Comparison of ENCODE assay signal across 16 cellular contexts in genomic region chr4:110636231-110636676, GRCh38. TPM values are rescaled to one million over a fixed set of nuclear protein-coding genes. Genes with fewer than 3 reads are reported as not detected.
A peak's percentile ranks its signal among the peaks of the same experiment; 100 is the strongest.
DNase-seq lines count a peak whose midpoint lies in the region; ATAC-seq and TF ChIP-seq lines count a peak whose summit lies in the region.
"Had no signal": no experiment of that assay in that cellular context is flagged by ENCODE, and none has a peak within 500 bp of the region (broad histone marks: within the 10 kb centered on the region; RNA-seq: fewer than 3 reads in every experiment).

No MANE protein-coding gene starts in this region.

- ATAC-seq in foreskin keratinocyte = peak; percentile 8
- peak in 3 of 4 donors; percentile 3 to 17 (median 4) for ATAC-seq in psoas muscle
- ATAC-seq in GM19324 (IDR thresholded peaks at IDR 0.05; ENCODE audit: low FRiP score, unreplicated experiment) = no peak
- ATAC-seq in HG02884 (IDR thresholded peaks at IDR 0.05; ENCODE audit: unreplicated experiment) = no peak

- DNase-seq in ELF-1 (ENCODE audit: low read depth, low spot score) = peak; percentile 75
- no peak for DNase-seq in MG63
- DNase-seq in foreskin keratinocyte = peak in 1 of 2 donors; percentile 76
- peak in 1 of 2 donors; percentile 52 for DNase-seq in psoas muscle
- DNase-seq in DMS153 (lab: John Stamatoyannopoulos, UW) = no peak
- DNase-seq in NCI-H2227 treated with DMSO at 0.1 percent for 48 hours (lab: John Stamatoyannopoulos, UW) = no peak
- DNase-seq: activated CD4-positive, alpha-beta T cell treated with anti-CD3 and anti-CD28 coated beads, Interleukin-2, amount 50 U/mL, for 1 hour; DMS79 treated with DMSO at 0.1 percent for 48 hours; midbrain; NCI-H2029; RPMI8226; stimulated activated CD4-positive, alpha-beta T cell treated with anti-CD3 and anti-CD28 coated beads, Interleukin-2, amount 100 ng/mL, for 48 hours; tibial artery had no signal

- intact Hi-C loops in psoas muscle (cut with DNase I) = loop anchor here (1.0 to 10.0 kb wide), 4 partner anchors 49 to 999 kb away; no protein-coding TSS in a partner anchor

- no peaks in the 10 kb centered on the region for H3K27me3 ChIP-seq in MG63
- H3K27me3 ChIP-seq in foreskin keratinocyte = no peaks in the 10 kb centered on the region
- H3K27me3 ChIP-seq in psoas muscle (ENCODE audit: insufficient read depth in 3 of 3, low read length in 2 of 3) = peaks cover 0 to 25% (median 7%) of the 10 kb centered on the region in 3 donors

- peak overlapping the region; percentile 72 for H3K27ac ChIP-seq in foreskin keratinocyte
- peak overlapping the region; percentile 88 for H3K27ac ChIP-seq in psoas muscle
- H3K27ac ChIP-seq: tibial artery had no signal

- H3K4me1 ChIP-seq in foreskin keratinocyte = no peaks in the 10 kb centered on the region
- H3K4me1 ChIP-seq in psoas muscle = peaks cover 10% of the 10 kb centered on the region

- 1 to 4% (median 2%) methylated on average over 11 of the region's 11 CpGs for WGBS in psoas muscle, 3 donors

- H3K36me3 ChIP-seq in MG63 (no peaks in the 10 kb centered on the region), psoas muscle (ENCODE audit: insufficient read depth in 1 of 2, low read depth in 1 of 2) (no peaks in the 10 kb centered on the region)
- H3K36me3 ChIP-seq: tibial artery had no signal

- H3K4me3 ChIP-seq in MG63 (peak overlapping the region; percentile 44), psoas muscle (peak overlapping the region; percentile 84)

- TF ChIP-seq CTCF in foreskin keratinocyte (conservative IDR thresholded peaks at IDR 0.05) (no peak), psoas muscle (IDR thresholded peaks at IDR 0.05) (no peak)

- no peaks in the 10 kb centered on the region for H3K9me3 ChIP-seq in MG63
- no peaks in the 10 kb centered on the region for H3K9me3 ChIP-seq in psoas muscle
- H3K9me3 ChIP-seq: tibial artery had no signal

RNA-seq across cellular contexts. Expression of gene PITX2, which starts 13.4 kb away (rescaled TPM):
- total RNA-seq in MG63 (2014; rRNA removed; shearing (Covaris generic); ENCODE audit: low replicate concordance) = 4.5 and 6.7 TPM in 2 replicates
- 22.2 and 27.1 TPM in 2 replicates for total RNA-seq in foreskin keratinocyte
- 15.4 and 19.3 TPM in 2 replicates for polyA plus RNA-seq in foreskin keratinocyte
- 10 to 100 TPM; 15.7 to 57.9 (median 43.6) TPM for total RNA-seq in psoas muscle
- polyA plus RNA-seq in psoas muscle = 10 to 100 TPM; 12.4 to 66.3 (median 54.2) TPM
- total RNA-seq: activated naive CD8-positive, alpha-beta T cell treated with anti-CD3 and anti-CD28 coated beads, Interleukin-2, amount 10 ng/mL, durations not matched to agents 7 days and 5 days had no signal

Comparison
In these comparisons a context has a peak if more than half of its experiments do, and no peak if none do; other contexts are left out.
1. ATAC-seq: peak in foreskin keratinocyte (single experiment) and psoas muscle (3 of 4); none in GM19324 (single experiment) and HG02884 (single experiment).